In genomic region chr2:72137498-72138010, GRCh38 we compare ENCODE assay signal across 9 cellular contexts. TPM values are rescaled to one million over a fixed set of nuclear protein-coding genes. Genes with fewer than 3 reads are reported as not detected.
A peak's percentile ranks its signal among the peaks of the same experiment; 100 is the strongest.
DNase-seq lines count a peak whose midpoint lies in the region; ATAC-seq and TF ChIP-seq lines count a peak whose summit lies in the region.
"Had no signal": no experiment of that assay in that cellular context is flagged by ENCODE, and none has a peak within 500 bp of the region (broad histone marks: within the 10 kb centered on the region; RNA-seq: fewer than 3 reads in every experiment).

No MANE protein-coding gene starts in this region.

- H3K4me1 ChIP-seq in left ventricle myocardium inferior (peaks cover 30% of the 10 kb centered on the region), spleen (peaks cover 0 to 37% (median 19%) of the 10 kb centered on the region in 6 donors)

- intact Hi-C loops in left ventricle myocardium inferior (cut with micrococcal nuclease) (no loop called here), spleen (cut with DNase I; ENCODE audit: low total_unique reads) (no loop called here)

- H3K9me3 ChIP-seq in left ventricle myocardium inferior (replicated peaks) (no peaks in the 10 kb centered on the region), spleen (no peaks in the 10 kb centered on the region)

- 15 to 29% (median 22%) methylated on average over 7 to 10 of the region's 10 CpGs for WGBS in spleen, 5 donors

- H3K27ac ChIP-seq in left ventricle myocardium inferior (replicated peaks): no peak overlapping the region
- no peak overlapping the region for H3K27ac ChIP-seq in spleen

- peaks cover 5% of the 10 kb centered on the region for H3K27me3 ChIP-seq in left ventricle myocardium inferior (ENCODE audit: low read depth)
- H3K27me3 ChIP-seq in spleen (replicated peaks in 1 of 7): peaks cover 0 to 33% (median 3%) of the 10 kb centered on the region in 7 donors

- in situ Hi-C loops in Caki2 (cut with HindIII; ENCODE audit: low pct_unique_long_range_greater_than_20kb, low sequenced_read_pairs): no loop called here

- DNase-seq in Caki2 (ENCODE audit: low read depth) (peak; percentile 68), left ventricle myocardium inferior (peak; percentile 61), spleen (peak; percentile 90)
- peak; percentile 61 for DNase-seq in activated naive CD4-positive, alpha-beta T cell treated with anti-CD3 and anti-CD28 coated beads, Interleukin-2, amount 50 U/mL, for 16 hours

- TF ChIP-seq POLR2A in spleen (IDR thresholded peaks at IDR 0.05): no peak

- ATAC-seq in GM19351 (IDR thresholded peaks at IDR 0.05; ENCODE audit: unreplicated experiment): peak; percentile 91
- peak; percentile 92 for ATAC-seq in HG03432 (IDR thresholded peaks at IDR 0.05; ENCODE audit: unreplicated experiment)
- ATAC-seq in SK-N-SH treated with all-trans-retinoic acid at 6 μM for 48 hours: peak; percentile 92
- no peak for ATAC-seq in GM18520 (IDR thresholded peaks at IDR 0.05; ENCODE audit: unreplicated experiment)

- no peaks in the 10 kb centered on the region for H3K36me3 ChIP-seq in left ventricle myocardium inferior
- H3K36me3 ChIP-seq in spleen: no peaks in the 10 kb centered on the region

- TF ChIP-seq CTCF in left ventricle myocardium inferior (IDR thresholded peaks at IDR 0.05; ENCODE audit: borderline replicate concordance): peak; percentile 93
- peak in 10 of 11 experiments; percentile 52 to 93 (median 88) for TF ChIP-seq CTCF in spleen (IDR thresholded peaks at IDR 0.05 in 8 of 11, conservative IDR thresholded peaks at IDR 0.05 in 3 of 11)

- peak overlapping the region; percentile 17 for H3K4me3 ChIP-seq in left ventricle myocardium inferior
- H3K4me3 ChIP-seq in spleen: peak overlapping the region in 1 of 8 donors; percentile 21

TF ChIP-seq in SK-N-SH treated with all-trans-retinoic acid at 6 μM for 48 hours, 23 proteins besides CTCF, POLR2A, EP300 and RAD21:
- no peak for TF ChIP-seq ZFP3 (CRISPR knock-in tag; IDR thresholded peaks at IDR 0.05)
- no peak for TF ChIP-seq GLIS3 (CRISPR knock-in tag; IDR thresholded peaks at IDR 0.05)
- no peak for TF ChIP-seq ZC3H10 (CRISPR knock-in tag; IDR thresholded peaks at IDR 0.05)
- no peak for TF ChIP-seq ARNTL (CRISPR knock-in tag; IDR thresholded peaks at IDR 0.05; ENCODE audit: borderline replicate concordance, low read depth)
- TF ChIP-seq TCF4 (CRISPR knock-in tag; IDR thresholded peaks at IDR 0.05; ENCODE audit: borderline replicate concordance): no peak
- TF ChIP-seq ZNF70 (CRISPR knock-in tag; IDR thresholded peaks at IDR 0.05): no peak
- TF ChIP-seq PPARA (CRISPR knock-in tag; IDR thresholded peaks at IDR 0.05; ENCODE audit: borderline replicate concordance): no peak
- TF ChIP-seq PATZ1 (CRISPR knock-in tag; IDR thresholded peaks at IDR 0.05; ENCODE audit: borderline replicate concordance): peak; percentile 67; the same call in 1 of the 2 replicates

RNA-seq across cellular contexts. Expression of gene CYP26B1, which starts 10.1 kb away (rescaled TPM):
- 5.4 and 7.6 TPM in 2 replicates for total RNA-seq in Caki2 (2014; rRNA removed; shearing (Covaris generic); ENCODE audit: low replicate concordance)
- total RNA-seq in left ventricle myocardium inferior: 1.5 TPM
- 10 to 100 TPM in 3 of 7 donors, 1 to 10 TPM in 4; 2.3 to 11.4 (median 6.7) TPM for total RNA-seq in spleen
- 1 to 10 TPM in 2 of 3 donors, under 1 TPM in 1; 0.87 to 2.1 (median 1.5) TPM for polyA plus RNA-seq in spleen
- total RNA-seq: activated CD8-positive, alpha-beta memory T cell treated with anti-CD3 and anti-CD28 coated beads for 36 hours had no signal
